In the genomic region with DNA sequence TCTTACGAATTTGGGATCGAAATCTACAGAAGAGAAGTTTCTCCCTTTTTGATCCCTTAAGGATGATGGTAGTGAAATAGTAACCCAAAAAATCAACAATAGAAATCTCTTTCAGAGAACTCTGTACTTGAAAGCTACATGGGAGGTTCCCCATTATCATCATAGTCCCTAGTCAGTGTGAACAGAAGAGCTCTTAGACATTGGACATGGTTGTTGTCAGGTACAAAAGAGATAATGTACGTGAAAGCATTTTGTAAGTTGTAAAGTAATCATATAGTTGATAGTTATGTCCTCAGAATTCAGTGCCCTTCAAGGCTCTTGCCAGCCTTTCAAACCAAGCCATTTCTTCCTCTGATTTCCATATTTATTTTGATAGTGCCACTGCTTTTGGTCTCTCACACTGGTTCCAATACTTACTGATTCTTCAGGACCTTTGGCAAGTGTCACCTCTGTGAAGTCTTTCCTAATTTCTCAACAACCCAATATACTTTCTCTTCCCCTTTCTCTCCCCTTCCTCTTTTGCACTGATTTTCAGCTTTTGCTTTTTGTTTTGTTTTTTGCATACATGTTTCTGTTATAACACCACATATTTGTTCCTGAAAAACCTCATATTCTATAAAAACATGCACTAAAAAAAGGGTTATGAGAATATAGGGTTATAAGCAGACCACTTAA, we compare ENCODE assay signal across 1 cellular context.
A peak's percentile ranks its signal among the peaks of the same experiment; 100 is the strongest.
TF ChIP-seq lines count a peak whose summit lies in the region.

No MANE protein-coding gene starts in this region.

TF ChIP-seq in K562, 482 proteins besides CTCF, POLR2A, EP300 and RAD21:
- TF ChIP-seq SPI1 (IDR thresholded peaks at IDR 0.05; ENCODE audit: borderline replicate concordance, low read depth, low read length), result peak; percentile 35; the same call in 1 of the 2 replicates
- no peak for TF ChIP-seq NCOA6 (IDR thresholded peaks at IDR 0.05)
